In the genomic region with DNA sequence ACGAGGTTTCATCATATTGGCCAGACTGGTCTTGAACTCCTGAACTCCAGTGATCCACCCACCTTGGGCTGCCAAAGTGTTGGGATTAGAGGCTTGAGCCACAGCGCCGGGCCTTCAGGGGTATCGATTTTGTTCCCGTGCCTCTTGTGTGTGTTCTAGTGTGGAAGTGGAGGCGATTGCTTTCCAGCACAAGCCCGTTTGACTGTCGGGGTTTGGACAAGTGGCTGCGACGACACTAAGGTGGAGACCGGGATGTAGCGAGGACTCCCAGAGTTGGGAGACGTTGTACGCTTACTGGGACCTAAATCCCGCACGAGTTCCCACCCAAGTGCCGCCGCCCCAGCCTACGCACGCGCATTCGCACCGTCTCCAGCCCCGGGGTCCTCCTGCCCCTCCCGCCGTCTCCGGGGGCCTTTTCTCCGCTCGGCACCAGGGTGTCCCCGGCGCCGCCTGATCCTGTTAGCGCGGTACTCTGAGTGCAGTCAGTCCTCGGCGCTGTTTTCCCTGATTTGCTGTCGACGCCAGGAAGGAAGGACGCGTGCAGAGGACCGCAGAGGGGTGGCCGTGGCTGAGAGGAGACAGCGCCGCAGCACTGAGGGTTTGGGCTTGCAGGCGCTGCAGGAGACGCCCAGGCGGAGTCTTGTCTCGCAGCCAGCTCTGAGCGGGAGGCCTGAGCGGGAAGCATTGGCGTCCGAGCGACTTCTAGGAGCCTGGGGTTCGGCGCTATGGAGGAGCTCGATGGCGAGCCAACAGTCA, we compare ENCODE assay signal across 1 cellular context.
TF ChIP-seq lines count a peak whose summit lies in the region.

A gene with protein sequence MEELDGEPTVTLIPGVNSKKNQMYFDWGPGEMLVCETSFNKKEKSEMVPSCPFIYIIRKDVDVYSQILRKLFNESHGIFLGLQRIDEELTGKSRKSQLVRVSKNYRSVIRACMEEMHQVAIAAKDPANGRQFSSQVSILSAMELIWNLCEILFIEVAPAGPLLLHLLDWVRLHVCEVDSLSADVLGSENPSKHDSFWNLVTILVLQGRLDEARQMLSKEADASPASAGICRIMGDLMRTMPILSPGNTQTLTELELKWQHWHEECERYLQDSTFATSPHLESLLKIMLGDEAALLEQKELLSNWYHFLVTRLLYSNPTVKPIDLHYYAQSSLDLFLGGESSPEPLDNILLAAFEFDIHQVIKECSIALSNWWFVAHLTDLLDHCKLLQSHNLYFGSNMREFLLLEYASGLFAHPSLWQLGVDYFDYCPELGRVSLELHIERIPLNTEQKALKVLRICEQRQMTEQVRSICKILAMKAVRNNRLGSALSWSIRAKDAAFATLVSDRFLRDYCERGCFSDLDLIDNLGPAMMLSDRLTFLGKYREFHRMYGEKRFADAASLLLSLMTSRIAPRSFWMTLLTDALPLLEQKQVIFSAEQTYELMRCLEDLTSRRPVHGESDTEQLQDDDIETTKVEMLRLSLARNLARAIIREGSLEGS (plus strand): TSS at position 643 of the 756 bp plus-strand sequence. CDS start 83 bp downstream, at position 726.

TF ChIP-seq in HepG2, 621 proteins besides CTCF, POLR2A, EP300 and RAD21 (continued from another document and continues in another):
- TF ChIP-seq ZNF460 (CRISPR knock-in tag; IDR thresholded peaks at IDR 0.05; ENCODE audit: borderline replicate concordance) (peak; percentile 80; the same call in 1 of the 2 replicates), ZNF160 (CRISPR knock-in tag; IDR thresholded peaks at IDR 0.05) (peak; percentile 80; the same call in 1 of the 2 replicates), U2AF1 (optimal IDR thresholded peaks at IDR 0.05; ENCODE audit: low read depth, low read length) (peak; percentile 34), ZEB1 (IDR thresholded peaks at IDR 0.05; ENCODE audit: insufficient replicate concordance, low read depth) (peak; percentile 55), SSRP1 (CRISPR knock-in tag; IDR thresholded peaks at IDR 0.05) (no peak), RBAK (CRISPR knock-in tag; IDR thresholded peaks at IDR 0.05) (no peak), ZNF598 (CRISPR knock-in tag; IDR thresholded peaks at IDR 0.05; ENCODE audit: borderline replicate concordance) (peak; percentile 77; the same call in 1 of the 2 replicates), ZNF552 (CRISPR knock-in tag; IDR thresholded peaks at IDR 0.05; ENCODE audit: borderline replicate concordance) (peak; percentile 73; the same call in 1 of the 2 replicates), CCDC6 (CRISPR knock-in tag; IDR thresholded peaks at IDR 0.05) (peak; percentile 97), NFYB (CRISPR knock-in tag; IDR thresholded peaks at IDR 0.05) (peak; percentile 20; the same call in 1 of the 2 replicates), CC2D1A (CRISPR knock-in tag; IDR thresholded peaks at IDR 0.05) (no peak), SRSF4 (IDR thresholded peaks at IDR 0.05; ENCODE audit: low read depth, low read length, poor library complexity, severe bottlenecking) (no peak), JUND (CRISPR knock-in tag; IDR thresholded peaks at IDR 0.05) (no peak), ZSCAN31 (CRISPR knock-in tag; IDR thresholded peaks at IDR 0.05; ENCODE audit: low read depth) (peak; percentile 60), NFIC (IDR thresholded peaks at IDR 0.05; ENCODE audit: low read length) (peak; percentile 43; the same call in 1 of the 2 replicates), KLF9 (CRISPR knock-in tag; IDR thresholded peaks at IDR 0.05; ENCODE audit: low read depth) (peak; percentile 24; the same call in 1 of the 2 replicates), FOSL1 (CRISPR knock-in tag; IDR thresholded peaks at IDR 0.05; ENCODE audit: borderline replicate concordance) (no peak), ZNF224 (CRISPR knock-in tag; IDR thresholded peaks at IDR 0.05) (peak; percentile 97), CENPX (CRISPR knock-in tag; IDR thresholded peaks at IDR 0.05) (no peak), BCLAF1 (IDR thresholded peaks at IDR 0.05) (no peak), CHCHD3 (CRISPR knock-in tag; IDR thresholded peaks at IDR 0.05) (no peak; the same call in 1 of the 2 replicates), HDAC2 (CRISPR knock-in tag; IDR thresholded peaks at IDR 0.05) (peak; percentile 82), CBX1 (IDR thresholded peaks at IDR 0.05; ENCODE audit: low read depth) (peak; percentile 76), AKNA (CRISPR knock-in tag; IDR thresholded peaks at IDR 0.05; ENCODE audit: borderline replicate concordance) (no peak), SYNCRIP (IDR thresholded peaks at IDR 0.05; ENCODE audit: insufficient read depth, low read depth, low read length) (no peak)
- TF ChIP-seq, protein P1, sequence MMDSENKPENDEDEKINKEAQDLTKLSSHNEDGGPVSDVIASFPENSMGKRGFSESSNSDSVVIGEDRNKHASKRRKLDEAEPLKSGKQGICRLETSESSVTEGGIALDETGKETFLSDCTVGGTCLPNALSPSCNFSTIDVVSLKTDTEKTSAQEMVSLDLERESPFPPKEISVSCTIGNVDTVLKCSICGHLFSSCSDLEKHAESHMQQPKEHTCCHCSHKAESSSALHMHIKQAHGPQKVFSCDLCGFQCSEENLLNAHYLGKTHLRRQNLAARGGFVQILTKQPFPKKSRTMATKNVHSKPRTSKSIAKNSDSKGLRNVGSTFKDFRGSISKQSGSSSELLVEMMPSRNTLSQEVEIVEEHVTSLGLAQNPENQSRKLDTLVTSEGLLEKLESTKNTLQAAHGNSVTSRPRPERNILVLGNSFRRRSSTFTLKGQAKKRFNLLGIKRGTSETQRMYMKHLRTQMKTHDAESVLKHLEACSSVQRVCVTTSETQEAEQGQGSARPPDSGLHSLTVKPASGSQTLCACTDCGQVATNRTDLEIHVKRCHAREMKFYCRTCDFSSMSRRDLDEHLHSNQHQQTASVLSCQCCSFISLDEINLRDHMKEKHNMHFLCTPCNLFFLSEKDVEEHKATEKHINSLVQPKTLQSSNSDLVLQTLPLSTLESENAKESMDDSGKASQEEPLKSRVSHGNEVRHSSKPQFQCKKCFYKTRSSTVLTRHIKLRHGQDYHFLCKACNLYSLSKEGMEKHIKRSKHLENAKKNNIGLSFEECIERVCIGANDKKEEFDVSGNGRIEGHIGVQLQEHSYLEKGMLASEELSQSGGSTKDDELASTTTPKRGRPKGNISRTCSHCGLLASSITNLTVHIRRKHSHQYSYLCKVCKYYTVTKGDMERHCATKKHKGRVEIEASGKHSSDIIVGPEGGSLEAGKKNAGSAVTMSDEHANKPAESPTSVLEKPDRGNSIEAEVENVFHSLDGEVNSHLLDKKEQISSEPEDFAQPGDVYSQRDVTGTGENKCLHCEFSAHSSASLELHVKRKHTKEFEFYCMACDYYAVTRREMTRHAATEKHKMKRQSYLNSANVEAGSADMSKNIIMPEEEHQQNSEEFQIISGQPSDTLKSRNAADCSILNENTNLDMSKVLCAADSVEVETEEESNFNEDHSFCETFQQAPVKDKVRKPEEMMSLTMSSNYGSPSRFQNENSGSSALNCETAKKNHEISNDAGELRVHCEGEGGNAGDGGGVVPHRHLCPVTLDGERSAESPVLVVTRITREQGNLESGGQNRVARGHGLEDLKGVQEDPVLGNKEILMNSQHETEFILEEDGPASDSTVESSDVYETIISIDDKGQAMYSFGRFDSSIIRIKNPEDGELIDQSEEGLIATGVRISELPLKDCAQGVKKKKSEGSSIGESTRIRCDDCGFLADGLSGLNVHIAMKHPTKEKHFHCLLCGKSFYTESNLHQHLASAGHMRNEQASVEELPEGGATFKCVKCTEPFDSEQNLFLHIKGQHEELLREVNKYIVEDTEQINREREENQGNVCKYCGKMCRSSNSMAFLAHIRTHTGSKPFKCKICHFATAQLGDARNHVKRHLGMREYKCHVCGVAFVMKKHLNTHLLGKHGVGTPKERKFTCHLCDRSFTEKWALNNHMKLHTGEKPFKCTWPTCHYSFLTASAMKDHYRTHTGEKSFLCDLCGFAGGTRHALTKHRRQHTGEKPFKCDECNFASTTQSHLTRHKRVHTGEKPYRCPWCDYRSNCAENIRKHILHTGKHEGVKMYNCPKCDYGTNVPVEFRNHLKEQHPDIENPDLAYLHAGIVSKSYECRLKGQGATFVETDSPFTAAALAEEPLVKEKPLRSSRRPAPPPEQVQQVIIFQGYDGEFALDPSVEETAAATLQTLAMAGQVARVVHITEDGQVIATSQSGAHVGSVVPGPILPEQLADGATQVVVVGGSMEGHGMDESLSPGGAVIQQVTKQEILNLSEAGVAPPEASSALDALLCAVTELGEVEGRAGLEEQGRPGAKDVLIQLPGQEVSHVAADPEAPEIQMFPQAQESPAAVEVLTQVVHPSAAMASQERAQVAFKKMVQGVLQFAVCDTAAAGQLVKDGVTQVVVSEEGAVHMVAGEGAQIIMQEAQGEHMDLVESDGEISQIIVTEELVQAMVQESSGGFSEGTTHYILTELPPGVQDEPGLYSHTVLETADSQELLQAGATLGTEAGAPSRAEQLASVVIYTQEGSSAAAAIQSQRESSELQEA (CRISPR knock-in tag; IDR thresholded peaks at IDR 0.05; ENCODE audit: not compliant biosample characterization) = peak; percentile 72
